In the genomic region with DNA sequence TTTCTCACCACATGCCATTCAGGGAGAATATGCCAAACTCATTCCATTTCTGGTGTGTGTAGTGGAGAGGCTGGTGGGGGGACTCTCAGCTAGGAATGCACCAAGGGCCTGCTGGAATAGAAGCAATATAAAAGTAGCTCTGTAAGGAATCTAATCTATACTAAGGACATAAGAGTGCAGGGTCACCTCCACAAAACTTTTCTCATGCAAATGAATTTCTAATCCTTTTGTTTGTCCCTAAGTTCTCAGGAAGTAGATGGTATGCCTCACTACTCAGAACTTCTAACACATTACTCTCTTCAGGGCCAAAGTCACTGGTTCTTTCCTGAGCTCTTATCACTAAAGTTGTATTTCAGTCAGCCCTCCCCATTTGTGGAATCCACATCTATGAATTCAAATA, we compare ENCODE assay signal across 24 cellular contexts.
"Had no signal": no experiment of that assay in that cellular context is flagged by ENCODE, and none has a peak within 500 bp of the region (broad histone marks: within the 10 kb centered on the region; RNA-seq: fewer than 3 reads in every experiment).

No MANE protein-coding gene starts in this region.

- H3K4me3 Mint-ChIP-seq: naive thymus-derived CD4-positive, alpha-beta T cell; natural killer cell treated with Interleukin-12 subunit alpha and Interleukin-12 subunit beta and Interleukin-15 and Interleukin-18, amount 100 ng/mL, for 72 hours; stimulated activated memory B cell treated with anti-CD40 and anti-IgM and Interleukin-4, amounts not matched to agents 10 μg/mL and 1 μg/mL and 100 μg/mL, for 72 hours; stimulated activated naive CD8-positive, alpha-beta T cell treated with anti-CD3 and anti-CD28 coated beads, Interleukin-15, amount 100 ng/mL, for 72 hours; type B pancreatic cell had no signal

- H3K27ac ChIP-seq: left ventricle myocardium inferior, ovary, right atrium auricular region, right lobe of liver, tibial nerve, uterus had no signal

- H3K27me3 ChIP-seq: ovary, right atrium auricular region, right lobe of liver, tibial nerve, uterus had no signal

- H3K36me3 Mint-ChIP-seq: naive thymus-derived CD4-positive, alpha-beta T cell; natural killer cell treated with Interleukin-12 subunit alpha and Interleukin-12 subunit beta and Interleukin-15 and Interleukin-18, amount 100 ng/mL, for 72 hours; stimulated activated memory B cell treated with anti-CD40 and anti-IgM and Interleukin-4, amounts not matched to agents 10 μg/mL and 1 μg/mL and 100 μg/mL, for 72 hours; type B pancreatic cell had no signal

- H3K4me2 ChIP-seq: smooth muscle cell had no signal

- H3K36me3 ChIP-seq: left ventricle myocardium inferior, ovary, right atrium auricular region, right lobe of liver, tibial nerve, uterus had no signal

- ATAC-seq: mucosa of descending colon; naive thymus-derived CD4-positive, alpha-beta T cell; natural killer cell treated with Interleukin-12 subunit alpha and Interleukin-12 subunit beta and Interleukin-15 and Interleukin-18, amount 100 ng/mL, for 72 hours; right lobe of liver; stimulated activated memory B cell treated with anti-CD40 and anti-IgM and Interleukin-4, amounts not matched to agents 10 μg/mL and 1 μg/mL and 100 μg/mL, for 72 hours; stimulated activated naive CD8-positive, alpha-beta T cell treated with anti-CD3 and anti-CD28 coated beads, Interleukin-15, amount 100 ng/mL, for 72 hours had no signal

- DNase-seq: hypothalamus; islet precursor cell; left ventricle myocardium inferior; midbrain; mucosa of descending colon; naive thymus-derived CD4-positive, alpha-beta T cell; ovary; right lobe of liver; stimulated activated CD4-positive, alpha-beta T cell treated with anti-CD3 and anti-CD28 coated beads, Interleukin-1b, Interleukin-23, amount 100 ng/mL, for 48 hours; stimulated activated CD4-positive, alpha-beta T cell treated with anti-CD3 and anti-CD28 coated beads, Interleukin-2, amount 100 ng/mL, for 48 hours; stimulated activated CD4-positive, alpha-beta T cell treated with anti-CD3 and anti-CD28 coated beads, Interleukin-4, amount 100 ng/mL, for 4 hours; stimulated activated CD8-positive, alpha-beta memory T cell treated with anti-CD3 and anti-CD28 coated beads, Interleukin-4, amount 100 ng/mL, for 48 hours; stimulated activated naive CD4-positive, alpha-beta T cell treated with Interleukin-2 at 50 U/mL for 16 hours; stimulated activated naive CD8-positive, alpha-beta T cell treated with anti-CD3 and anti-CD28 coated beads, Interleukin-15, amount 100 ng/mL, for 72 hours; substantia nigra; uterus had no signal

- H3K4me1 ChIP-seq: left ventricle myocardium inferior, right atrium auricular region, right lobe of liver, tibial nerve, uterus had no signal

- H3K4me1 Mint-ChIP-seq: naive thymus-derived CD4-positive, alpha-beta T cell; stimulated activated memory B cell treated with anti-CD40 and anti-IgM and Interleukin-4, amounts not matched to agents 10 μg/mL and 1 μg/mL and 100 μg/mL, for 72 hours; stimulated activated naive CD8-positive, alpha-beta T cell treated with anti-CD3 and anti-CD28 coated beads, Interleukin-15, amount 100 ng/mL, for 72 hours had no signal

- H3K27ac Mint-ChIP-seq: naive thymus-derived CD4-positive, alpha-beta T cell; natural killer cell treated with Interleukin-12 subunit alpha and Interleukin-12 subunit beta and Interleukin-15 and Interleukin-18, amount 100 ng/mL, for 72 hours; progenitor cell of endocrine pancreas; stimulated activated memory B cell treated with anti-CD40 and anti-IgM and Interleukin-4, amounts not matched to agents 10 μg/mL and 1 μg/mL and 100 μg/mL, for 72 hours; stimulated activated naive CD8-positive, alpha-beta T cell treated with anti-CD3 and anti-CD28 coated beads, Interleukin-15, amount 100 ng/mL, for 72 hours; type B pancreatic cell had no signal

- H3K9me3 Mint-ChIP-seq: stimulated activated memory B cell treated with anti-CD40 and anti-IgM and Interleukin-4, amounts not matched to agents 10 μg/mL and 1 μg/mL and 100 μg/mL, for 72 hours; type B pancreatic cell had no signal

- H3K27me3 Mint-ChIP-seq: naive thymus-derived CD4-positive, alpha-beta T cell; natural killer cell treated with Interleukin-12 subunit alpha and Interleukin-12 subunit beta and Interleukin-15 and Interleukin-18, amount 100 ng/mL, for 72 hours; progenitor cell of endocrine pancreas; stimulated activated memory B cell treated with anti-CD40 and anti-IgM and Interleukin-4, amounts not matched to agents 10 μg/mL and 1 μg/mL and 100 μg/mL, for 72 hours; stimulated activated naive CD8-positive, alpha-beta T cell treated with anti-CD3 and anti-CD28 coated beads, Interleukin-15, amount 100 ng/mL, for 72 hours; type B pancreatic cell had no signal

- H3K4me3 ChIP-seq: left ventricle myocardium inferior, lung, mucosa of descending colon, ovary, right atrium auricular region, right lobe of liver, smooth muscle cell, tibial nerve, uterus had no signal
